Comparison of ENCODE assay signal across 10 cellular contexts in the genomic region with DNA sequence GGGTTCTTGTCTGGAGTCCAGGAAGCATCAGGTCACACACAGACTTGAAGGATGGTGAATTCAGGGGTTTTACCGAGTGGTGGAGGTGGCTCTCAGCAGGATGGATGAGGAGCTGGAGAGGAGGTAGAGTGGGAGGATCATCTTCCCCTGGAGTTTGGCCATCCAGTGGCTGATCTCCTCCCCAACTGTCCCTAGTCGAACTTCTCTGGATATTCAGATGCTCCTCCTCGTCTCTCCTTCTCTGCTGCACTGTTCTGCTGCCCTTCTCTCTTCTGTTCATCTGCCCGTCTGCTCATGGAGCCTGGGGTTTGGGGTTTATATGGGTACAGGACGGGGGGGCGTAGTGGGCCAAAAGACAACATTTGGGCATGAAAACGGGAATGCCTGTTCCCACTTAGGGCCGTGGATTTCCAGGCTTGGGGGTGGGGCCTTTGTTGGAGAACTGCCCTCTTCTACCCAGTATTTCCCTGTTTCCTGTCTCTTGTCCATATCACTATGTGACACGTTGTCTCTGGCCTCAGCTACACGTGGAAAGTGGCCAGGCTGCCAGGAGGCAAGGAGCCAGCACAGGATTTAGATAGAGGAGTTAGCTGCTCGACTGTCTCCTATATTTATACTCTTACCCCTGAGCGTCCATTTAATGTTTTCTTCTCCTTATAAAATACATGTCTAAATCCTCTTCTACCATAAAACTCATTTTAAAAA.
DNase-seq lines count a peak whose midpoint lies in the region; ATAC-seq, FAIRE-seq and TF ChIP-seq lines count a peak whose summit lies in the region.
"Had no signal": no experiment of that assay in that cellular context is flagged by ENCODE, and none has a peak within 500 bp of the region (broad histone marks: within the 10 kb centered on the region; RNA-seq: fewer than 3 reads in every experiment).

No MANE protein-coding gene starts in this region.

- H3K36me3 ChIP-seq in MG63 (peaks cover 10% of the 10 kb centered on the region; the same call in 1 of the 2 replicates), kidney (ENCODE audit: control insufficient read depth in 1 of 2, insufficient read depth in 2 of 2, low read length in 2 of 2) (no peaks in the 10 kb centered on the region), small intestine (ENCODE audit: control insufficient read depth in 2 of 2, insufficient read depth in 2 of 2, low read length in 2 of 2) (no peaks in the 10 kb centered on the region)

- TF ChIP-seq CTCF in kidney (IDR thresholded peaks at IDR 0.05; ENCODE audit: borderline replicate concordance, extremely low read depth, insufficient read depth): no peak

- no peaks in the 10 kb centered on the region for H3K27me3 ChIP-seq in MG63
- H3K27me3 ChIP-seq in small intestine (ENCODE audit: control insufficient read depth in 2 of 2, insufficient read depth in 2 of 2, low read length in 2 of 2): no peaks in the 10 kb centered on the region

- H3K27ac ChIP-seq in kidney (ENCODE audit: low read depth in 2 of 2, low read length in 2 of 2) (no peak overlapping the region), small intestine (ENCODE audit: low read depth in 1 of 2, low read length in 1 of 2) (no peak overlapping the region)

- H3K9ac ChIP-seq in kidney (ENCODE audit: low read length in 2 of 2): no peak overlapping the region

- FAIRE-seq in kidney (lab: Jason Lieb, UNC): no peak
- FAIRE-seq in small intestine (lab: Jason Lieb, UNC): no peak
- FAIRE-seq: GM12892 had no signal

- WGBS in small intestine, 3 donors: 55 to 59% (median 57%) methylated on average over 12 of the region's 12 CpGs

- H3K4me1 ChIP-seq in kidney (ENCODE audit: control insufficient read depth in 1 of 2, insufficient read depth in 1 of 2, low read depth in 1 of 2, low read length in 2 of 2): peaks cover 4% of the 10 kb centered on the region in 2 donors
- peaks cover 0 to 4% of the 10 kb centered on the region in 2 donors for H3K4me1 ChIP-seq in small intestine (ENCODE audit: control insufficient read depth in 2 of 2, insufficient read depth in 1 of 2, low read depth in 1 of 2, low read length in 1 of 2)

- H3K4me3 ChIP-seq in MG63: no peak overlapping the region
- no peak overlapping the region for H3K4me3 ChIP-seq in kidney (ENCODE audit: low read length in 2 of 2)
- H3K4me3 ChIP-seq in small intestine (ENCODE audit: low read depth in 1 of 2, low read length in 2 of 2): no peak overlapping the region

- ATAC-seq in GM18909 (IDR thresholded peaks at IDR 0.05; ENCODE audit: poor library complexity, unreplicated experiment): no peak
- no peak for ATAC-seq in GM19395 (IDR thresholded peaks at IDR 0.05; ENCODE audit: unreplicated experiment)

- H3K9me3 ChIP-seq in MG63 (no peaks in the 10 kb centered on the region), kidney (ENCODE audit: control insufficient read depth in 1 of 2, low read length in 2 of 2) (no peaks in the 10 kb centered on the region), small intestine (ENCODE audit: control insufficient read depth, low read depth) (no peaks in the 10 kb centered on the region)

- intact Hi-C loops in kidney (cut with DNase I): no loop called here

- DNase-seq in MG63: peak; percentile 63
- peak; percentile 22 for DNase-seq in cerebellar cortex (ENCODE audit: low spot score)
- peak; percentile 77 for DNase-seq in kidney
- DNase-seq in small intestine: peak; percentile 23
- DNase-seq in T1000 (lab: John Stamatoyannopoulos, UW): no peak
- no peak for DNase-seq in stimulated activated CD4-positive, alpha-beta T cell treated with anti-CD3 and anti-CD28 coated beads, Interleukin-15, amount 100 ng/mL, for 24 hours
- DNase-seq: activated CD4-positive, alpha-beta T cell treated with anti-CD3 and anti-CD28 coated beads, Interleukin-2, amount 50 U/mL, for 1 hour had no signal

Comparison
In these comparisons a context has a peak if more than half of its experiments do, and no peak if none do; other contexts are left out.
1. DNase-seq: peak in MG63 (single experiment), cerebellar cortex (single experiment), kidney (single experiment) and small intestine (single experiment); none in T1000 (single experiment) and stimulated activated CD4-positive, alpha-beta T cell treated with anti-CD3 and anti-CD28 coated beads, Interleukin-15, amount 100 ng/mL, for 24 hours (single experiment).